15 cellular contexts compared by ENCODE assay signal in genomic region chr22:38046070-38046748, GRCh38. TPM values are rescaled to one million over a fixed set of nuclear protein-coding genes. Genes with fewer than 3 reads are reported as not detected.
"Had no signal": no experiment of that assay in that cellular context is flagged by ENCODE, and none has a peak within 500 bp of the region (broad histone marks: within the 10 kb centered on the region; RNA-seq: fewer than 3 reads in every experiment).

No MANE protein-coding gene starts in this region.

- H3K4me1 Mint-ChIP-seq: activated CD4-positive, alpha-beta T cell treated with anti-CD3 and anti-CD28 coated beads, Interleukin-2, amount 10 ng/mL, durations not matched to agents 24 days and 14 days had no signal

- H3K9me3 ChIP-seq: gastrocnemius medialis, heart left ventricle, left ventricle myocardium inferior, neutrophil, SK-N-SH had no signal

- H3K4me1 ChIP-seq: gastrocnemius medialis, left ventricle myocardium inferior had no signal

- H3K4me3 ChIP-seq: gastrocnemius medialis, heart left ventricle, left ventricle myocardium inferior had no signal

- H3K27me3 Mint-ChIP-seq: activated CD8-positive, alpha-beta T cell treated with anti-CD3 and anti-CD28 coated beads for 36 hours had no signal

- H3K27ac Mint-ChIP-seq: activated CD4-positive, alpha-beta T cell treated with anti-CD3 and anti-CD28 coated beads, Interleukin-2, amount 10 ng/mL, durations not matched to agents 24 days and 14 days; activated CD8-positive, alpha-beta T cell treated with anti-CD3 and anti-CD28 coated beads for 36 hours; activated naive CD4-positive, alpha-beta T cell treated with anti-CD3 and anti-CD28 coated beads for 36 hours; activated T-cell treated with anti-CD3 and anti-CD28 coated beads, Interleukin-2, amount 50 U/mL, for 24 hours; type B pancreatic cell had no signal

- H3K4me3 Mint-ChIP-seq: activated CD4-positive, alpha-beta T cell treated with anti-CD3 and anti-CD28 coated beads, Interleukin-2, amount 10 ng/mL, durations not matched to agents 24 days and 14 days; activated CD8-positive, alpha-beta T cell treated with anti-CD3 and anti-CD28 coated beads for 36 hours; activated naive CD4-positive, alpha-beta T cell treated with anti-CD3 and anti-CD28 coated beads for 36 hours; activated T-cell treated with anti-CD3 and anti-CD28 coated beads, Interleukin-2, amount 50 U/mL, for 24 hours; type B pancreatic cell had no signal

- H3K27me3 ChIP-seq: gastrocnemius medialis, heart left ventricle, neutrophil had no signal

- H3K9ac ChIP-seq: SK-N-SH had no signal

- H3K4me2 ChIP-seq: SK-N-SH had no signal

- H3K9me3 Mint-ChIP-seq: activated CD4-positive, alpha-beta T cell treated with anti-CD3 and anti-CD28 coated beads, Interleukin-2, amount 10 ng/mL, durations not matched to agents 24 days and 14 days; activated CD8-positive, alpha-beta T cell treated with anti-CD3 and anti-CD28 coated beads for 36 hours; activated naive CD4-positive, alpha-beta T cell treated with anti-CD3 and anti-CD28 coated beads for 36 hours; activated T-cell treated with anti-CD3 and anti-CD28 coated beads, Interleukin-2, amount 50 U/mL, for 24 hours; type B pancreatic cell had no signal

- H3K27ac ChIP-seq: gastrocnemius medialis, heart left ventricle, left ventricle myocardium inferior, neutrophil had no signal

- H3K36me3 ChIP-seq: gastrocnemius medialis, heart left ventricle, left ventricle myocardium inferior, neutrophil had no signal

- DNase-seq: activated CD4-positive, alpha-beta T cell treated with anti-CD3 and anti-CD28 coated beads, Interleukin-2, amount 10 ng/mL, durations not matched to agents 24 days and 14 days; activated CD4-positive, CD25-positive, alpha-beta regulatory T cell; activated CD8-positive, alpha-beta T cell treated with anti-CD3 and anti-CD28 coated beads for 36 hours; activated naive CD4-positive, alpha-beta T cell treated with anti-CD3 and anti-CD28 coated beads for 36 hours; activated T-cell treated with anti-CD3 and anti-CD28 coated beads, Interleukin-2, amount 50 U/mL, for 24 hours; gastrocnemius medialis; left ventricle myocardium inferior; mammary epithelial cell; SK-N-SH; stimulated activated CD4-positive, alpha-beta T cell treated with anti-CD3 and anti-CD28 coated beads, Interleukin-2, amount 100 ng/mL, for 24 hours; stimulated activated naive CD8-positive, alpha-beta T cell treated with anti-CD3 and anti-CD28 coated beads, Interleukin-15, Interleukin-2, amounts not matched to agents 100 U/mL and 50 U/mL, for 24 hours had no signal

- H3K36me3 Mint-ChIP-seq: type B pancreatic cell had no signal

RNA-seq across cellular contexts. Expression of gene SLC16A8, which starts 37.8 kb away (rescaled TPM):
- total RNA-seq: activated CD4-positive, alpha-beta T cell treated with anti-CD3 and anti-CD28 coated beads, Interleukin-2, amount 10 ng/mL, durations not matched to agents 24 days and 14 days; activated CD8-positive, alpha-beta T cell treated with anti-CD3 and anti-CD28 coated beads for 36 hours; activated naive CD4-positive, alpha-beta T cell treated with anti-CD3 and anti-CD28 coated beads for 36 hours; heart left ventricle; left ventricle myocardium inferior; mammary epithelial cell; mononuclear cell had no signal
- polyA plus RNA-seq: mammary epithelial cell, SK-N-SH had no signal
